In the genomic region with DNA sequence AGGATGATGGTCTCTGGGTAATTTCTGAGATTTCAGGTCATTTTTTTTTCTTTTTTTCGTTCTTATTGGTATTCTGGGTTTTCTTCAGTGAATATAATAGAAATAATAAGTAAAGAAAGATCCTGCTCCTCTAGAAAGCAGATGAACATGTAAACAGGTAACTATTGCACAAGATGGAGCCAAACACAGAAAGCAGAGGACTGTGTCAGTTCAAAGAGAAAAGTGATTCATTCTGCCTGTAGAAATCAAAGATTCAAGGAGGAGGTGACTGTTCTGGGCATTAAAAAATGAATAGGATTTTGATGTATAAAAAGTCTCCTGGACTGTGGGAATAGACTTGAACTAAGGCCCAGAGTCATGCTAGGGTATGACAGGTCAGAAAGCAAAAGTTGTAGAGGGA, we compare ENCODE assay signal across 29 cellular contexts. TPM values are rescaled to one million over a fixed set of nuclear protein-coding genes. Genes with fewer than 3 reads are reported as not detected.
DNase-seq lines count a peak whose midpoint lies in the region; ATAC-seq, FAIRE-seq and TF ChIP-seq lines count a peak whose summit lies in the region.
"Had no signal": no experiment of that assay in that cellular context is flagged by ENCODE, and none has a peak within 500 bp of the region (broad histone marks: within the 10 kb centered on the region; RNA-seq: fewer than 3 reads in every experiment).

No MANE protein-coding gene starts in this region.

- DNase-seq in bronchial epithelial cell (ENCODE audit: low read depth) (peak; percentile 54), epithelial cell of esophagus (ENCODE audit: low read depth) (peak; percentile 65), AG08395 (ENCODE audit: low spot score) (no peak)
- DNase-seq: 8988T; ACHN; AML-193; BE2C; C1 segment of cervical spinal cord; Caco-2; Calu3; CD4-positive, alpha-beta memory T cell; CD4-positive, alpha-beta T cell; CD4-positive, CD25-positive, alpha-beta regulatory T cell; CD8-positive, alpha-beta memory T cell; CD8-positive, alpha-beta T cell; COR-L47; DMS 273 treated with DMSO at 0.1 percent for 48 hours; DMS153; DMS53; DMS79; DMS79 treated with DMSO at 0.1 percent for 48 hours; DND-41; EL had no signal

- TF ChIP-seq CTCF in bronchial epithelial cell (IDR thresholded peaks at IDR 0.05; ENCODE audit: insufficient read depth, low read length, severe bottlenecking), result no peak
- TF ChIP-seq CTCF in epithelial cell of esophagus (IDR thresholded peaks at IDR 0.05; ENCODE audit: insufficient read depth, low read depth, low read length, missing control alignments), result no peak

- ATAC-seq in HG03097 (IDR thresholded peaks at IDR 0.05; ENCODE audit: low FRiP score, unreplicated experiment), result no peak
- ATAC-seq: A549; CD8-positive, alpha-beta T cell had no signal

- no peak overlapping the region for H3K4me3 ChIP-seq in bronchial epithelial cell (ENCODE audit: low read depth, low read length)
- H3K4me3 ChIP-seq in epithelial cell of esophagus (ENCODE audit: low read length), result no peak overlapping the region
- H3K4me3 ChIP-seq: A549; BLaER1; BLaER1 treated with 17β-estradiol and CSF1 and Interleukin-3, amounts not matched to agents 10 nM and 100 nM had no signal

- H3K36me3 ChIP-seq in bronchial epithelial cell (ENCODE audit: control insufficient read depth, insufficient read depth, low read length), result no peaks in the 10 kb centered on the region
- H3K36me3 ChIP-seq: BE2C; BLaER1; BLaER1 treated with 17β-estradiol and CSF1 and Interleukin-3, amounts not matched to agents 10 nM and 100 nM had no signal

- FAIRE-seq in bronchial epithelial cell (lab: Jason Lieb, UNC), result no peak
- FAIRE-seq: A204.1, A549, D721Med had no signal

- H3K27me3 ChIP-seq in bronchial epithelial cell (ENCODE audit: control insufficient read depth, insufficient read depth, low read length), result no peaks in the 10 kb centered on the region
- H3K27me3 ChIP-seq: BE2C; BLaER1; BLaER1 treated with 17β-estradiol and CSF1 and Interleukin-3, amounts not matched to agents 10 nM and 100 nM had no signal

RNA-seq across cellular contexts. Expression of gene POU2F1, which starts 41.9 kb away (rescaled TPM):
- 3.9 and 5.1 TPM in 2 replicates for total RNA-seq in bronchial epithelial cell
